In the genomic region with DNA sequence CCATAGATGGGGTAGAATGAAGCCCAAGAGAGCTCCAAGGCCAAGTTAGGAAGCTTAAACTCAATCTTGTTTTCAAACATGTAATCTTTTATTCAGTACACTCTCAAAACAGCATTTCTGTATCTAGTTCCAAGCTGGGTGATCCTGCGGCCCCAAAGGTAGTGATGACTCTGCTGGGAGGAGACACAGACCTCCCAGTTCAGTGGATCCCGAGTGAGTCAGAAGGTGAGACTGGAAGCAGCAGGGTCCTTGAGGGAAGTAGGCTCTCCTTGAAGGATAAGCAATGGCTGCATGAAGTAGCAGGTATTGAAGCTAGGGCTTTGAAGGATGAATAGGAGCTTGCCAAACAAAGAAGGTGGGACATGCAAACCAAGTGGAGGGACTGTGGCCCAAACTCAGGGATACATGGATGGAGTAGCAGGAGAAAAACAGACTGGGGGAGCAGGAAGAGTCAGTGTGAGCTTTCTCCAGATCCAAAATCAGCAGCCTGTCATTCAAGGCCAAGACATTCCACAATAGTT, we compare ENCODE assay signal across 1 cellular context.
TF ChIP-seq lines count a peak whose summit lies in the region.

No MANE protein-coding gene starts in this region.

TF ChIP-seq in H1, 55 proteins besides CTCF, POLR2A, EP300 and RAD21 (continued from another document):
- TF ChIP-seq, protein P1, sequence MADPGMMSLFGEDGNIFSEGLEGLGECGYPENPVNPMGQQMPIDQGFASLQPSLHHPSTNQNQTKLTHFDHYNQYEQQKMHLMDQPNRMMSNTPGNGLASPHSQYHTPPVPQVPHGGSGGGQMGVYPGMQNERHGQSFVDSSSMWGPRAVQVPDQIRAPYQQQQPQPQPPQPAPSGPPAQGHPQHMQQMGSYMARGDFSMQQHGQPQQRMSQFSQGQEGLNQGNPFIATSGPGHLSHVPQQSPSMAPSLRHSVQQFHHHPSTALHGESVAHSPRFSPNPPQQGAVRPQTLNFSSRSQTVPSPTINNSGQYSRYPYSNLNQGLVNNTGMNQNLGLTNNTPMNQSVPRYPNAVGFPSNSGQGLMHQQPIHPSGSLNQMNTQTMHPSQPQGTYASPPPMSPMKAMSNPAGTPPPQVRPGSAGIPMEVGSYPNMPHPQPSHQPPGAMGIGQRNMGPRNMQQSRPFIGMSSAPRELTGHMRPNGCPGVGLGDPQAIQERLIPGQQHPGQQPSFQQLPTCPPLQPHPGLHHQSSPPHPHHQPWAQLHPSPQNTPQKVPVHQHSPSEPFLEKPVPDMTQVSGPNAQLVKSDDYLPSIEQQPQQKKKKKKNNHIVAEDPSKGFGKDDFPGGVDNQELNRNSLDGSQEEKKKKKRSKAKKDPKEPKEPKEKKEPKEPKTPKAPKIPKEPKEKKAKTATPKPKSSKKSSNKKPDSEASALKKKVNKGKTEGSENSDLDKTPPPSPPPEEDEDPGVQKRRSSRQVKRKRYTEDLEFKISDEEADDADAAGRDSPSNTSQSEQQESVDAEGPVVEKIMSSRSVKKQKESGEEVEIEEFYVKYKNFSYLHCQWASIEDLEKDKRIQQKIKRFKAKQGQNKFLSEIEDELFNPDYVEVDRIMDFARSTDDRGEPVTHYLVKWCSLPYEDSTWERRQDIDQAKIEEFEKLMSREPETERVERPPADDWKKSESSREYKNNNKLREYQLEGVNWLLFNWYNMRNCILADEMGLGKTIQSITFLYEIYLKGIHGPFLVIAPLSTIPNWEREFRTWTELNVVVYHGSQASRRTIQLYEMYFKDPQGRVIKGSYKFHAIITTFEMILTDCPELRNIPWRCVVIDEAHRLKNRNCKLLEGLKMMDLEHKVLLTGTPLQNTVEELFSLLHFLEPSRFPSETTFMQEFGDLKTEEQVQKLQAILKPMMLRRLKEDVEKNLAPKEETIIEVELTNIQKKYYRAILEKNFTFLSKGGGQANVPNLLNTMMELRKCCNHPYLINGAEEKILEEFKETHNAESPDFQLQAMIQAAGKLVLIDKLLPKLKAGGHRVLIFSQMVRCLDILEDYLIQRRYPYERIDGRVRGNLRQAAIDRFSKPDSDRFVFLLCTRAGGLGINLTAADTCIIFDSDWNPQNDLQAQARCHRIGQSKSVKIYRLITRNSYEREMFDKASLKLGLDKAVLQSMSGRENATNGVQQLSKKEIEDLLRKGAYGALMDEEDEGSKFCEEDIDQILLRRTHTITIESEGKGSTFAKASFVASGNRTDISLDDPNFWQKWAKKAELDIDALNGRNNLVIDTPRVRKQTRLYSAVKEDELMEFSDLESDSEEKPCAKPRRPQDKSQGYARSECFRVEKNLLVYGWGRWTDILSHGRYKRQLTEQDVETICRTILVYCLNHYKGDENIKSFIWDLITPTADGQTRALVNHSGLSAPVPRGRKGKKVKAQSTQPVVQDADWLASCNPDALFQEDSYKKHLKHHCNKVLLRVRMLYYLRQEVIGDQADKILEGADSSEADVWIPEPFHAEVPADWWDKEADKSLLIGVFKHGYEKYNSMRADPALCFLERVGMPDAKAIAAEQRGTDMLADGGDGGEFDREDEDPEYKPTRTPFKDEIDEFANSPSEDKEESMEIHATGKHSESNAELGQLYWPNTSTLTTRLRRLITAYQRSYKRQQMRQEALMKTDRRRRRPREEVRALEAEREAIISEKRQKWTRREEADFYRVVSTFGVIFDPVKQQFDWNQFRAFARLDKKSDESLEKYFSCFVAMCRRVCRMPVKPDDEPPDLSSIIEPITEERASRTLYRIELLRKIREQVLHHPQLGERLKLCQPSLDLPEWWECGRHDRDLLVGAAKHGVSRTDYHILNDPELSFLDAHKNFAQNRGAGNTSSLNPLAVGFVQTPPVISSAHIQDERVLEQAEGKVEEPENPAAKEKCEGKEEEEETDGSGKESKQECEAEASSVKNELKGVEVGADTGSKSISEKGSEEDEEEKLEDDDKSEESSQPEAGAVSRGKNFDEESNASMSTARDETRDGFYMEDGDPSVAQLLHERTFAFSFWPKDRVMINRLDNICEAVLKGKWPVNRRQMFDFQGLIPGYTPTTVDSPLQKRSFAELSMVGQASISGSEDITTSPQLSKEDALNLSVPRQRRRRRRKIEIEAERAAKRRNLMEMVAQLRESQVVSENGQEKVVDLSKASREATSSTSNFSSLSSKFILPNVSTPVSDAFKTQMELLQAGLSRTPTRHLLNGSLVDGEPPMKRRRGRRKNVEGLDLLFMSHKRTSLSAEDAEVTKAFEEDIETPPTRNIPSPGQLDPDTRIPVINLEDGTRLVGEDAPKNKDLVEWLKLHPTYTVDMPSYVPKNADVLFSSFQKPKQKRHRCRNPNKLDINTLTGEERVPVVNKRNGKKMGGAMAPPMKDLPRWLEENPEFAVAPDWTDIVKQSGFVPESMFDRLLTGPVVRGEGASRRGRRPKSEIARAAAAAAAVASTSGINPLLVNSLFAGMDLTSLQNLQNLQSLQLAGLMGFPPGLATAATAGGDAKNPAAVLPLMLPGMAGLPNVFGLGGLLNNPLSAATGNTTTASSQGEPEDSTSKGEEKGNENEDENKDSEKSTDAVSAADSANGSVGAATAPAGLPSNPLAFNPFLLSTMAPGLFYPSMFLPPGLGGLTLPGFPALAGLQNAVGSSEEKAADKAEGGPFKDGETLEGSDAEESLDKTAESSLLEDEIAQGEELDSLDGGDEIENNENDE (IDR thresholded peaks at IDR 0.05; ENCODE audit: insufficient replicate concordance, low read length): no peak
- TF ChIP-seq SP2 (IDR thresholded peaks at IDR 0.05; ENCODE audit: low read length) (no peak), PHF8 (conservative IDR thresholded peaks at IDR 0.05; ENCODE audit: low read depth, low read length) (no peak), KDM4A (IDR thresholded peaks at IDR 0.05; ENCODE audit: low read depth, low read length, severe bottlenecking) (no peak), TBP (IDR thresholded peaks at IDR 0.05; ENCODE audit: low read depth, low read length) (no peak), NANOG (IDR thresholded peaks at IDR 0.05; ENCODE audit: insufficient read depth, low read depth, low read length, poor library complexity, severe bottlenecking) (no peak), SIRT6 (IDR thresholded peaks at IDR 0.05; ENCODE audit: low read length) (no peak), NRF1 (IDR thresholded peaks at IDR 0.05; ENCODE audit: low read depth, low read length) (no peak), RNF2 (IDR thresholded peaks at IDR 0.05; ENCODE audit: borderline replicate concordance, low read depth, low read length, missing control alignments, poor library complexity, severe bottlenecking) (no peak), KDM1A (IDR thresholded peaks at IDR 0.05; ENCODE audit: borderline replicate concordance, low read length) (no peak), KDM5A (IDR thresholded peaks at IDR 0.05; ENCODE audit: low read length) (no peak), CHD2 (IDR thresholded peaks at IDR 0.05; ENCODE audit: low read length) (no peak), EZH2 (IDR thresholded peaks at IDR 0.05; ENCODE audit: low read depth, low read length, severe bottlenecking) (no peak), TAF1 (IDR thresholded peaks at IDR 0.05; ENCODE audit: low read depth, low read length) (no peak)
- TF ChIP-seq, protein P2, sequence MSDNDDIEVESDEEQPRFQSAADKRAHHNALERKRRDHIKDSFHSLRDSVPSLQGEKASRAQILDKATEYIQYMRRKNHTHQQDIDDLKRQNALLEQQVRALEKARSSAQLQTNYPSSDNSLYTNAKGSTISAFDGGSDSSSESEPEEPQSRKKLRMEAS (IDR thresholded peaks at IDR 0.05): no peak
